ENCODE assay signal across 5 cellular contexts in genomic region chr5:110209401-110209800, GRCh38.
"Had no signal": no experiment of that assay in that cellular context is flagged by ENCODE, and none has a peak within 500 bp of the region (broad histone marks: within the 10 kb centered on the region; RNA-seq: fewer than 3 reads in every experiment).

No MANE protein-coding gene starts in this region.

- H3K4me3 ChIP-seq: GM23338, K562 had no signal

- H2AFZ ChIP-seq: GM23338 had no signal

- ATAC-seq: GM23338, K562 had no signal

- H3K4me2 ChIP-seq: GM23338 had no signal

- DNase-seq: H9, HCEC 1CT, IMR-90 had no signal
